Comparison of ENCODE assay signal across 26 cellular contexts in the genomic region with DNA sequence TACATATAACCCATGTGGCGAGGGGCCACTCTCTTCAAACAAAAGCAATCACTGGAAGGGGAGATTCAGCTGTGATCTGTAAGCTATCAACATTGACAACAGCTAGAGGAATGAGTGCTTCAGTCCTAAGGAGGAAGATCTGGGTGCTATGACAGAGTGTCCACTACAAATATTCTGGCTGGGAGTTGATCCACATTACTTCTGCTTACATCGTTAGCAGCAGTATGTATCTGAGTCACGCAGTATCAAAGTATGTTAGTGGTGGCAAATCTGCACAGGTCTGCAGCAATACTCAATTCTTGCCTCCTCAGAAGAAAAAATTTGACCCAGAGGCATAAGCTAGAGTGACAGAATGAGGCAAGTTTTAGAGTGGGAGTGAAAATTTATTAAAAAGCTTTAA.
"Had no signal": no experiment of that assay in that cellular context is flagged by ENCODE, and none has a peak within 500 bp of the region (broad histone marks: within the 10 kb centered on the region; RNA-seq: fewer than 3 reads in every experiment).

No MANE protein-coding gene starts in this region.

- H3K27ac ChIP-seq: neural progenitor cell, ovary, parathyroid adenoma, psoas muscle, right lobe of liver, sigmoid colon, suprapubic skin, testis, tibial artery, transverse colon, upper lobe of right lung, uterus had no signal

- H3K4me3 ChIP-seq: neural progenitor cell, ovary, psoas muscle, right lobe of liver, sigmoid colon, suprapubic skin, testis, tibial artery, transverse colon, upper lobe of right lung, uterus had no signal

- H3K9me3 ChIP-seq: ovary, psoas muscle, right lobe of liver, sigmoid colon, suprapubic skin, testis, tibial artery, transverse colon, upper lobe of right lung, uterus had no signal

- H3K4me1 ChIP-seq: parathyroid adenoma, psoas muscle, right lobe of liver, sigmoid colon, suprapubic skin, testis, tibial artery, transverse colon, upper lobe of right lung, uterus had no signal

- H2AFZ ChIP-seq: neural progenitor cell, parathyroid adenoma had no signal

- FAIRE-seq: small intestine had no signal

- H3K9ac ChIP-seq: neural progenitor cell, parathyroid adenoma had no signal

- H3K27me3 ChIP-seq: neural progenitor cell, ovary, right lobe of liver, sigmoid colon, suprapubic skin, testis, tibial artery, transverse colon, upper lobe of right lung, uterus had no signal

- H3K4me2 ChIP-seq: neural progenitor cell had no signal

- H3K36me3 ChIP-seq: neural progenitor cell, ovary, right lobe of liver, sigmoid colon, suprapubic skin, tibial artery, transverse colon, upper lobe of right lung, uterus had no signal

- H3K79me2 ChIP-seq: parathyroid adenoma had no signal

- ATAC-seq: natural killer cell; psoas muscle; right cardiac atrium; right lobe of liver; stimulated activated effector memory CD8-positive, alpha-beta T cell treated with anti-CD3 and anti-CD28 coated beads, Interleukin-12 subunit alpha, Interleukin-12 subunit beta, amount 100 ng/mL, for 72 hours; stimulated activated naive CD8-positive, alpha-beta T cell treated with anti-CD3 and anti-CD28 coated beads, Interleukin-15, amount 100 ng/mL, for 72 hours; stimulated activated naive CD8-positive, alpha-beta T cell treated with anti-CD3 and anti-CD28 coated beads, Interleukin-15, Interleukin-2, amounts not matched to agents 100 U/mL and 50 U/mL, for 24 hours; upper lobe of right lung had no signal

- DNase-seq: natural killer cell; occipital lobe; ovary; posterior cingulate gyrus; psoas muscle; right cardiac atrium; right lobe of liver; sigmoid colon; small intestine; stimulated activated CD4-positive, alpha-beta T cell treated with anti-CD3 and anti-CD28 coated beads, Interleukin-15, amount 100 ng/mL, for 24 hours; stimulated activated CD4-positive, alpha-beta T cell treated with anti-CD3 and anti-CD28 coated beads, Interleukin-2, amount 100 ng/mL, for 24 hours; stimulated activated CD4-positive, alpha-beta T cell treated with anti-CD3 and anti-CD28 coated beads, Interleukin-2, amount 100 ng/mL, for 48 hours; stimulated activated CD4-positive, alpha-beta T cell treated with anti-CD3 and anti-CD28 coated beads, Interleukin-4, amount 100 ng/mL, for 24 hours; stimulated activated naive CD4-positive, alpha-beta T cell; stimulated activated naive CD8-positive, alpha-beta T cell treated with anti-CD3 and anti-CD28 coated beads, Interleukin-15, amount 100 ng/mL, for 72 hours; stimulated activated naive CD8-positive, alpha-beta T cell treated with anti-CD3 and anti-CD28 coated beads, Interleukin-15, Interleukin-2, amounts not matched to agents 100 U/mL and 50 U/mL, for 24 hours; substantia nigra; testis; tibial artery; transverse colon; upper lobe of right lung; uterus had no signal
